Comparison of ENCODE assay signal across 24 cellular contexts in genomic region chr3:39550343-39550742, GRCh38.
"Had no signal": no experiment of that assay in that cellular context is flagged by ENCODE, and none has a peak within 500 bp of the region (broad histone marks: within the 10 kb centered on the region; RNA-seq: fewer than 3 reads in every experiment).

No MANE protein-coding gene starts in this region.

- H3K9me3 ChIP-seq: esophagus muscularis mucosa, gastrocnemius medialis, mucosa of descending colon, testis, upper lobe of right lung, vagina had no signal

- H3K4me1 Mint-ChIP-seq: naive thymus-derived CD8-positive, alpha-beta T cell; neural crest cell; stimulated activated memory B cell treated with anti-CD40 and anti-IgM and Interleukin-4, amounts not matched to agents 10 μg/mL and 1 μg/mL and 100 μg/mL, for 72 hours; stimulated activated naive CD8-positive, alpha-beta T cell treated with anti-CD3 and anti-CD28 coated beads, Interleukin-15, amount 100 ng/mL, for 72 hours had no signal

- H3K36me3 Mint-ChIP-seq: stimulated activated memory B cell treated with anti-CD40 and anti-IgM and Interleukin-4, amounts not matched to agents 10 μg/mL and 1 μg/mL and 100 μg/mL, for 72 hours had no signal

- H3K4me3 ChIP-seq: esophagus muscularis mucosa, gastrocnemius medialis, heart right ventricle, mucosa of descending colon, spleen, testis, tibial nerve, upper lobe of right lung, vagina had no signal

- DNase-seq: effector memory CD8-positive, alpha-beta T cell; gastrocnemius medialis; heart right ventricle; hypothalamus; kidney glomerular epithelial cell; mucosa of descending colon; naive thymus-derived CD8-positive, alpha-beta T cell; posterior cingulate gyrus; spleen; stimulated activated CD4-positive, alpha-beta T cell treated with anti-CD3 and anti-CD28 coated beads, Interleukin-15, amount 100 ng/mL, for 24 hours; stimulated activated CD4-positive, alpha-beta T cell treated with anti-CD3 and anti-CD28 coated beads, Interleukin-1b, Interleukin-23, amount 100 ng/mL, for 48 hours; stimulated activated CD4-positive, alpha-beta T cell treated with anti-CD3 and anti-CD28 coated beads, Interleukin-4, amount 100 ng/mL, for 24 hours; stimulated activated naive CD8-positive, alpha-beta T cell treated with anti-CD3 and anti-CD28 coated beads, Interleukin-15, amount 100 ng/mL, for 72 hours; testis; upper lobe of right lung had no signal

- H3K27me3 ChIP-seq: gastrocnemius medialis, testis, tibial nerve, upper lobe of right lung, vagina had no signal

- H3K27ac ChIP-seq: epithelial cell of prostate, esophagus muscularis mucosa, gastrocnemius medialis, heart right ventricle, spleen, testis, tibial nerve, upper lobe of right lung, vagina had no signal

- FAIRE-seq: islet of Langerhans had no signal

- H3K4me1 ChIP-seq: esophagus muscularis mucosa, gastrocnemius medialis, heart right ventricle, spleen, testis, tibial nerve, upper lobe of right lung, vagina had no signal

- H3K36me3 ChIP-seq: esophagus muscularis mucosa, gastrocnemius medialis, heart right ventricle, spleen, tibial nerve, upper lobe of right lung, vagina had no signal

- H3K4me3 Mint-ChIP-seq: effector memory CD8-positive, alpha-beta T cell; naive thymus-derived CD8-positive, alpha-beta T cell; neural crest cell; stimulated activated memory B cell treated with anti-CD40 and anti-IgM and Interleukin-4, amounts not matched to agents 10 μg/mL and 1 μg/mL and 100 μg/mL, for 72 hours; stimulated activated naive CD8-positive, alpha-beta T cell treated with anti-CD3 and anti-CD28 coated beads, Interleukin-15, amount 100 ng/mL, for 72 hours had no signal

- H3K27ac Mint-ChIP-seq: effector memory CD8-positive, alpha-beta T cell; naive thymus-derived CD8-positive, alpha-beta T cell; stimulated activated memory B cell treated with anti-CD40 and anti-IgM and Interleukin-4, amounts not matched to agents 10 μg/mL and 1 μg/mL and 100 μg/mL, for 72 hours; stimulated activated naive CD8-positive, alpha-beta T cell treated with anti-CD3 and anti-CD28 coated beads, Interleukin-15, amount 100 ng/mL, for 72 hours had no signal

- ATAC-seq: effector memory CD8-positive, alpha-beta T cell; gastrocnemius medialis; heart right ventricle; left lobe of liver; mucosa of descending colon; naive thymus-derived CD8-positive, alpha-beta T cell; sciatic nerve; stimulated activated memory B cell treated with anti-CD40 and anti-IgM and Interleukin-4, amounts not matched to agents 10 μg/mL and 1 μg/mL and 100 μg/mL, for 72 hours; stimulated activated naive CD8-positive, alpha-beta T cell treated with anti-CD3 and anti-CD28 coated beads, Interleukin-15, amount 100 ng/mL, for 72 hours; upper lobe of right lung had no signal
